ENCODE assay signal across 1 cellular context in genomic region chr1:243850368-243851128, GRCh38.
TF ChIP-seq lines count a peak whose summit lies in the region.

No MANE protein-coding gene starts in this region.

TF ChIP-seq in HepG2, 621 proteins besides CTCF, POLR2A, EP300 and RAD21 (continued from another document and continues in another):
- TF ChIP-seq, protein P1, sequence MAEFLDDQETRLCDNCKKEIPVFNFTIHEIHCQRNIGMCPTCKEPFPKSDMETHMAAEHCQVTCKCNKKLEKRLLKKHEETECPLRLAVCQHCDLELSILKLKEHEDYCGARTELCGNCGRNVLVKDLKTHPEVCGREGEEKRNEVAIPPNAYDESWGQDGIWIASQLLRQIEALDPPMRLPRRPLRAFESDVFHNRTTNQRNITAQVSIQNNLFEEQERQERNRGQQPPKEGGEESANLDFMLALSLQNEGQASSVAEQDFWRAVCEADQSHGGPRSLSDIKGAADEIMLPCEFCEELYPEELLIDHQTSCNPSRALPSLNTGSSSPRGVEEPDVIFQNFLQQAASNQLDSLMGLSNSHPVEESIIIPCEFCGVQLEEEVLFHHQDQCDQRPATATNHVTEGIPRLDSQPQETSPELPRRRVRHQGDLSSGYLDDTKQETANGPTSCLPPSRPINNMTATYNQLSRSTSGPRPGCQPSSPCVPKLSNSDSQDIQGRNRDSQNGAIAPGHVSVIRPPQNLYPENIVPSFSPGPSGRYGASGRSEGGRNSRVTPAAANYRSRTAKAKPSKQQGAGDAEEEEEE (CRISPR knock-in tag; IDR thresholded peaks at IDR 0.05; ENCODE audit: borderline replicate concordance), result no peak
- TF ChIP-seq ZNF180 (CRISPR knock-in tag; IDR thresholded peaks at IDR 0.05; ENCODE audit: borderline replicate concordance, low read depth) (no peak), ZNF639 (CRISPR knock-in tag; conservative IDR thresholded peaks at IDR 0.05) (no peak), KMT2A (CRISPR knock-in tag; IDR thresholded peaks at IDR 0.05) (no peak), RBFOX2 (IDR thresholded peaks at IDR 0.05; ENCODE audit: low read depth, low read length) (no peak), PATZ1 (CRISPR knock-in tag; IDR thresholded peaks at IDR 0.05) (no peak), GFI1 (CRISPR knock-in tag; IDR thresholded peaks at IDR 0.05; ENCODE audit: borderline replicate concordance) (no peak), THRA (CRISPR knock-in tag; IDR thresholded peaks at IDR 0.05; ENCODE audit: borderline replicate concordance) (no peak), ZFP91 (CRISPR knock-in tag; IDR thresholded peaks at IDR 0.05; ENCODE audit: borderline replicate concordance) (0 out of 2 replicates have a peak, but pooled peaks have one; percentile 19), SIX4 (CRISPR knock-in tag; IDR thresholded peaks at IDR 0.05) (no peak), JUND (CRISPR knock-in tag; IDR thresholded peaks at IDR 0.05) (no peak), RNF219 (CRISPR knock-in tag; IDR thresholded peaks at IDR 0.05) (no peak), PITX1 (CRISPR knock-in tag; IDR thresholded peaks at IDR 0.05) (no peak), ZNF687 (CRISPR knock-in tag; IDR thresholded peaks at IDR 0.05) (peak; percentile 31; the same call in 1 of the 2 replicates), KDM5B (CRISPR knock-in tag; IDR thresholded peaks at IDR 0.05; ENCODE audit: borderline replicate concordance) (0 out of 2 replicates have a peak, but pooled peaks have one; percentile 25), ZNF660 (CRISPR knock-in tag; IDR thresholded peaks at IDR 0.05; ENCODE audit: borderline replicate concordance, low read depth) (no peak), HES4 (CRISPR knock-in tag; IDR thresholded peaks at IDR 0.05; ENCODE audit: borderline replicate concordance) (no peak), TEAD2 (CRISPR knock-in tag; IDR thresholded peaks at IDR 0.05) (no peak), ZBTB2 (CRISPR knock-in tag; IDR thresholded peaks at IDR 0.05; ENCODE audit: low read depth) (0 out of 2 replicates have a peak, but pooled peaks have one; percentile 13), DMTF1 (CRISPR knock-in tag; IDR thresholded peaks at IDR 0.05) (no peak), HINFP (CRISPR knock-in tag; IDR thresholded peaks at IDR 0.05; ENCODE audit: low read depth) (no peak), SSRP1 (CRISPR knock-in tag; IDR thresholded peaks at IDR 0.05) (no peak), ARNTL (CRISPR knock-in tag; IDR thresholded peaks at IDR 0.05) (no peak), CHD2 (IDR thresholded peaks at IDR 0.05; ENCODE audit: low read depth, low read length) (peak; percentile 74), ZSCAN25 (CRISPR knock-in tag; IDR thresholded peaks at IDR 0.05) (no peak), MBD4 (IDR thresholded peaks at IDR 0.05; ENCODE audit: borderline replicate concordance, low read length) (no peak)
- TF ChIP-seq, protein P2, sequence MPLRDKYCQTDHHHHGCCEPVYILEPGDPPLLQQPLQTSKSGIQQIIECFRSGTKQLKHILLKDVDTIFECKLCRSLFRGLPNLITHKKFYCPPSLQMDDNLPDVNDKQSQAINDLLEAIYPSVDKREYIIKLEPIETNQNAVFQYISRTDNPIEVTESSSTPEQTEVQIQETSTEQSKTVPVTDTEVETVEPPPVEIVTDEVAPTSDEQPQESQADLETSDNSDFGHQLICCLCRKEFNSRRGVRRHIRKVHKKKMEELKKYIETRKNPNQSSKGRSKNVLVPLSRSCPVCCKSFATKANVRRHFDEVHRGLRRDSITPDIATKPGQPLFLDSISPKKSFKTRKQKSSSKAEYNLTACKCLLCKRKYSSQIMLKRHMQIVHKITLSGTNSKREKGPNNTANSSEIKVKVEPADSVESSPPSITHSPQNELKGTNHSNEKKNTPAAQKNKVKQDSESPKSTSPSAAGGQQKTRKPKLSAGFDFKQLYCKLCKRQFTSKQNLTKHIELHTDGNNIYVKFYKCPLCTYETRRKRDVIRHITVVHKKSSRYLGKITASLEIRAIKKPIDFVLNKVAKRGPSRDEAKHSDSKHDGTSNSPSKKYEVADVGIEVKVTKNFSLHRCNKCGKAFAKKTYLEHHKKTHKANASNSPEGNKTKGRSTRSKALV (CRISPR knock-in tag; IDR thresholded peaks at IDR 0.05), result no peak
- TF ChIP-seq, protein P3, sequence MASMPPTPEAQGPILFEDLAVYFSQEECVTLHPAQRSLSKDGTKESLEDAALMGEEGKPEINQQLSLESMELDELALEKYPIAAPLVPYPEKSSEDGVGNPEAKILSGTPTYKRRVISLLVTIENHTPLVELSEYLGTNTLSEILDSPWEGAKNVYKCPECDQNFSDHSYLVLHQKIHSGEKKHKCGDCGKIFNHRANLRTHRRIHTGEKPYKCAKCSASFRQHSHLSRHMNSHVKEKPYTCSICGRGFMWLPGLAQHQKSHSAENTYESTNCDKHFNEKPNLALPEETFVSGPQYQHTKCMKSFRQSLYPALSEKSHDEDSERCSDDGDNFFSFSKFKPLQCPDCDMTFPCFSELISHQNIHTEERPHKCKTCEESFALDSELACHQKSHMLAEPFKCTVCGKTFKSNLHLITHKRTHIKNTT (CRISPR knock-in tag; IDR thresholded peaks at IDR 0.05), result no peak
